In genomic region chr9:15422355-15423327, GRCh38 we compare ENCODE assay signal across 8 cellular contexts. TPM values are rescaled to one million over a fixed set of nuclear protein-coding genes. Genes with fewer than 3 reads are reported as not detected.
A peak's percentile ranks its signal among the peaks of the same experiment; 100 is the strongest.
DNase-seq lines count a peak whose midpoint lies in the region; ATAC-seq and TF ChIP-seq lines count a peak whose summit lies in the region.

Gene SNAPC3 (plus strand): TSS chr9:15422876. CDS start chr9:15422880, 4 bp downstream.

- intact Hi-C loops in spleen (cut with DNase I; ENCODE audit: low total_unique reads): loop anchor here (10.0 kb wide), 2 partner anchors 82 to 118 kb away; partner anchors contain the start of gene TTC39B

- peak in 2 of 3 donors; percentile 20 to 67 for TF ChIP-seq POLR2A in spleen (IDR thresholded peaks at IDR 0.05)

- peak; percentile 92 for ATAC-seq in GM19043 (IDR thresholded peaks at IDR 0.05; ENCODE audit: low read depth, unreplicated experiment)
- ATAC-seq in HG03354 (IDR thresholded peaks at IDR 0.05; ENCODE audit: poor library complexity, severe bottlenecking, unreplicated experiment): peak; percentile 96
- peak; percentile 99 for ATAC-seq in activated CD4-positive, CD25-positive, alpha-beta regulatory T cell treated with anti-CD3 and anti-CD28 coated beads, Interleukin-2, amount 50 U/mL, for 24 hours
- peak; percentile 98 for ATAC-seq in central memory CD8-positive, alpha-beta T cell (replicated peaks; ENCODE audit: extremely low read depth, poor library complexity, severe bottlenecking)

- H3K27me3 Mint-ChIP-seq in central memory CD8-positive, alpha-beta T cell: no peaks in the 10 kb centered on the region

- no peaks in the 10 kb centered on the region for H3K9me3 ChIP-seq in spleen

- peak; percentile 98 for DNase-seq in AG20443 (ENCODE audit: low spot score)
- DNase-seq in NCI-H446 (lab: John Stamatoyannopoulos, UW): peak; percentile 87 to 96
- DNase-seq in central memory CD8-positive, alpha-beta T cell (ENCODE audit: low spot score in 2 of 2): peak; percentile 84 to 86
- peak; percentile 92 for DNase-seq in inferior parietal cortex (ENCODE audit: extremely low spot score)
- DNase-seq in spleen: peak; percentile 99

- peak within 1 kb of the TSS; percentile 70 for H3K27ac Mint-ChIP-seq in central memory CD8-positive, alpha-beta T cell (ENCODE audit: low read depth)

- H3K4me3 ChIP-seq in spleen: peak within 1 kb of the TSS; percentile 83 to 98 (median 91)

- H3K36me3 ChIP-seq in spleen: peaks cover 0 to 32% (median 15%) of the 10 kb centered on the region in 6 donors

- peaks cover 28 to 57% (median 45%) of the 10 kb centered on the region in 6 donors for H3K4me1 ChIP-seq in spleen

- 0 to 1% (median 0%) methylated on average over 38 to 73 of the region's 73 CpGs for WGBS in spleen, 5 donors

- H3K27me3 ChIP-seq in spleen (replicated peaks in 1 of 7): no peaks in the 10 kb centered on the region

- H3K27ac ChIP-seq in spleen: peak within 1 kb of the TSS; percentile 84 to 91 (median 88)

- no peaks in the 10 kb centered on the region for H3K9me3 Mint-ChIP-seq in central memory CD8-positive, alpha-beta T cell

- H3K36me3 Mint-ChIP-seq in central memory CD8-positive, alpha-beta T cell (ENCODE audit: insufficient read depth): peaks cover 30% of the 10 kb centered on the region

- peaks cover 27% of the 10 kb centered on the region for H3K4me1 Mint-ChIP-seq in central memory CD8-positive, alpha-beta T cell

- H3K4me3 Mint-ChIP-seq in central memory CD8-positive, alpha-beta T cell: peak within 1 kb of the TSS; percentile 92

- TF ChIP-seq CTCF in spleen (IDR thresholded peaks at IDR 0.05 in 8 of 11, conservative IDR thresholded peaks at IDR 0.05 in 3 of 11): peak in 9 of 11 experiments; percentile 3 to 47 (median 34)

RNA-seq across cellular contexts. Expression of gene SNAPC3, which starts in this region (rescaled TPM):
- total RNA-seq in spleen: 10 to 100 TPM; 27.7 to 45.8 (median 34.4) TPM
- 10 to 100 TPM in 2 of 3 donors, 1 to 10 TPM in 1; 6.4 to 13.5 (median 10.2) TPM for polyA plus RNA-seq in spleen

Comparison
In these comparisons a context has a peak if more than half of its experiments do, and no peak if none do; other contexts are left out.
1. Peak in every context shown above with its lines: DNase-seq, ATAC-seq, H3K4me3 ChIP-seq and H3K27ac ChIP-seq.